Comparison of ENCODE assay signal across 14 cellular contexts in the genomic region with DNA sequence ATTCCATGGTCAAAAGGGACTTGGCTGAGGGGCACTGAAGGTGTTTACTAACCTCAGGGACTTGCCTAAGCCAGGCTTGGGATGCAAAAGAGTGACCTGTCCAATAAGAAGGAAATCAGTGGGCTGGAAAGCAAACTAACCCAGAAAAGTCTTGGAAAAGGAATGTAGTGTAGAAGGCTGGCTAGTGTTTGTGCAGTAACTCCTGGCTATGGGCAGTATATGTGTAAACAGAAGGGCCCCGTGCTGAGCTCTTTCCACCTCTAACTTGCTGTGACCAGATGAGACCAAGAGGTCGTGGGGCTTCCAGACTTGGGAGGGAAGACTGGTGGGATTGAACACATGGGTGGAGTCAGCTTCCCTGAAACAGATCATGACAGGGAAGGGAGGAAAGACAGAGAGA. TPM values are rescaled to one million over a fixed set of nuclear protein-coding genes. Genes with fewer than 3 reads are reported as not detected.
DNase-seq lines count a peak whose midpoint lies in the region; ATAC-seq and TF ChIP-seq lines count a peak whose summit lies in the region.
"Had no signal": no experiment of that assay in that cellular context is flagged by ENCODE, and none has a peak within 500 bp of the region (broad histone marks: within the 10 kb centered on the region; RNA-seq: fewer than 3 reads in every experiment).

No MANE protein-coding gene starts in this region.

- H3K27ac Mint-ChIP-seq in CD4-positive, alpha-beta T cell = peak overlapping the region; percentile 98

- no peak for ATAC-seq in CD4-positive, alpha-beta T cell (ENCODE audit: poor library complexity)

- CTCF ChIA-PET in CD4-positive, alpha-beta T cell (lab: Charles Lee) = interaction anchor here (0.9 kb wide), 1 partner anchor 68 kb away, joined by 3 read pairs; a partner anchor contains a TSS
- CTCF ChIA-PET in RWPE1 (lab: Yijun Ruan, JAX) = interaction anchor here (0.8 kb wide), 1 partner anchor 517 kb away, joined by 3 read pairs; no protein-coding TSS in a partner anchor

- no peaks in the 10 kb centered on the region for H3K9me3 Mint-ChIP-seq in CD4-positive, alpha-beta T cell

- peaks cover 69% of the 10 kb centered on the region for H3K4me1 Mint-ChIP-seq in CD4-positive, alpha-beta T cell (ENCODE audit: low read depth)

- peaks cover 40% of the 10 kb centered on the region for H3K36me3 ChIP-seq in neutrophil

- peaks cover 69% of the 10 kb centered on the region for H3K36me3 Mint-ChIP-seq in CD4-positive, alpha-beta T cell (ENCODE audit: low read depth)

- TF ChIP-seq CTCF in CD4-positive, alpha-beta T cell (IDR thresholded peaks at IDR 0.05) = no peak
- no peak for TF ChIP-seq CTCF in HL-60 (IDR thresholded peaks at IDR 0.05; ENCODE audit: insufficient read depth, low read length)
- no peak for TF ChIP-seq CTCF in neutrophil (IDR thresholded peaks at IDR 0.05)
- TF ChIP-seq CTCF in GM10266 (IDR thresholded peaks at IDR 0.05; ENCODE audit: control insufficient read depth, insufficient read depth, low read depth, missing control alignments) = no peak
- no peak for TF ChIP-seq CTCF in RWPE1 (conservative IDR thresholded peaks at IDR 0.05; ENCODE audit: low read depth)

- POLR2A ChIA-PET in CD4-positive, alpha-beta T cell (lab: Charles Lee) = interaction anchor here (1.1 to 1.8 kb wide), 6 partner anchors 29 to 639 kb away, joined by 3 to 6 read pairs (median 4); a partner anchor contains a TSS
- POLR2A ChIA-PET in RWPE1 (lab: Yijun Ruan, JAX; ENCODE audit: low non-redundant PET) = no interaction called here

- H3K4me3 ChIP-seq in HL-60 (replicated peaks; ENCODE audit: insufficient read depth, low read length) (no peak overlapping the region), neutrophil (ENCODE audit: low read depth in 1 of 2, low read length in 1 of 2) (peak overlapping the region; percentile 90 to 99)
- H3K4me3 ChIP-seq: lung had no signal

- peaks cover 68 to 86% of the 10 kb centered on the region in 2 experiments for H3K4me1 ChIP-seq in neutrophil (ENCODE audit: control insufficient read depth in 1 of 2, insufficient read depth in 1 of 2, low read depth in 1 of 2, low read length in 1 of 2)

- peak overlapping the region; percentile 93 for H3K4me3 Mint-ChIP-seq in CD4-positive, alpha-beta T cell

- H3K27ac ChIP-seq in CD4-positive, alpha-beta T cell (ENCODE audit: low read depth, low read length) = peak overlapping the region; percentile 63
- H3K27ac ChIP-seq in HL-60 (replicated peaks) (peak overlapping the region; percentile 50), cingulate gyrus (ENCODE audit: low read depth, low read length) (peak overlapping the region; percentile 41), neutrophil (peak overlapping the region; percentile 96), RWPE1 (no peak overlapping the region)
- H3K27ac ChIP-seq: Peyer's patch had no signal

- H3K27me3 Mint-ChIP-seq in CD4-positive, alpha-beta T cell = no peaks in the 10 kb centered on the region

- DNase-seq in CD4-positive, alpha-beta T cell = no peak
- no peak for DNase-seq in HL-60 (ENCODE audit: low read depth in 1 of 2, low spot score in 1 of 2)
- no peak for DNase-seq in GM10266 (ENCODE audit: extremely low spot score)
- DNase-seq in RWPE1 (ENCODE audit: low spot score) = no peak
- no peak for DNase-seq in NOMO-1 (lab: John Stamatoyannopoulos, UW; ENCODE audit: unreplicated experiment in 2 of 2)
- DNase-seq: hippocampal formation; NCI-H1436; NCI-H510A; Peyer's patch; stimulated activated CD4-positive, alpha-beta T cell treated with anti-CD3 and anti-CD28 coated beads, Interleukin-4, amount 100 ng/mL, for 4 hours had no signal

- H3K9me3 ChIP-seq in CD4-positive, alpha-beta T cell (ENCODE audit: control insufficient read depth, low read length) = no peaks in the 10 kb centered on the region
- H3K9me3 ChIP-seq in neutrophil = no peaks in the 10 kb centered on the region
- H3K9me3 ChIP-seq: Peyer's patch had no signal

- intact Hi-C loops in CD4-positive, alpha-beta T cell (cut with DNase I, micrococcal nuclease) = no loop called here

- H3K27me3 ChIP-seq in CD4-positive, alpha-beta T cell (ENCODE audit: control insufficient read depth, insufficient read depth, low read length) = no peaks in the 10 kb centered on the region
- H3K27me3 ChIP-seq in HL-60 (ENCODE audit: insufficient read depth, poor library complexity, severe bottlenecking) (no peaks in the 10 kb centered on the region), neutrophil (no peaks in the 10 kb centered on the region)
- H3K27me3 ChIP-seq: Peyer's patch had no signal

RNA-seq across cellular contexts. Expression of a gene that starts 4.1 kb away (rescaled TPM):
- total RNA-seq in CD4-positive, alpha-beta T cell = 1 to 10 TPM; 7.8 to 9.2 TPM

RNA-seq across cellular contexts. Expression of a gene that starts 5.6 kb away (rescaled TPM):
- 10 to 100 TPM; 10.9 to 12.1 TPM for total RNA-seq in CD4-positive, alpha-beta T cell

RNA-seq across cellular contexts. Expression of a gene that starts 20.5 kb away (rescaled TPM):
- total RNA-seq in CD4-positive, alpha-beta T cell = not detected
- total RNA-seq: T-helper 2 cell treated with Interferon-gamma antibody and Interleukin-4, amounts not matched to agents 100 ng/mL and 5 ng/mL, for 36 hours had no signal

RNA-seq across cellular contexts. Expression of a gene that starts 28.0 kb away (rescaled TPM):
- total RNA-seq in CD4-positive, alpha-beta T cell = 10 to 100 TPM; 73.8 to 80.1 TPM

RNA-seq across cellular contexts. Expression of a gene that starts 33.8 kb away (rescaled TPM):
- under 1 TPM; 0.30 to 0.42 TPM for total RNA-seq in CD4-positive, alpha-beta T cell
